In genomic region chr6:148999921-149000589, GRCh38 we compare ENCODE assay signal across 9 cellular contexts.
DNase-seq lines count a peak whose midpoint lies in the region; ATAC-seq and TF ChIP-seq lines count a peak whose summit lies in the region.
"Had no signal": no experiment of that assay in that cellular context is flagged by ENCODE, and none has a peak within 500 bp of the region (broad histone marks: within the 10 kb centered on the region; RNA-seq: fewer than 3 reads in every experiment).

No MANE protein-coding gene starts in this region.

- H4K20me1 ChIP-seq in neural progenitor cell (ENCODE audit: low read depth) = no peaks in the 10 kb centered on the region

- H2AFZ ChIP-seq in neural progenitor cell (replicated peaks) = no peak overlapping the region

- DNase-seq in AG20443 (ENCODE audit: low spot score) (peak; percentile 77), NCI-H226 (peak; percentile 76), cardiac fibroblast (ENCODE audit: low read depth in 2 of 2) (peak; percentile 88 to 89), medulla oblongata (ENCODE audit: extremely low spot score) (peak; percentile 69), nephron progenitor cell (no peak), neural progenitor cell (ENCODE audit: low spot score) (no peak), prostate gland (ENCODE audit: low spot score) (no peak)
- DNase-seq: cortex of kidney had no signal

- no peak overlapping the region for H3K4me2 ChIP-seq in neural progenitor cell

- peaks cover 25% of the 10 kb centered on the region for H3K9me3 Mint-ChIP-seq in nephron progenitor cell
- H3K9me3 Mint-ChIP-seq in neural progenitor cell = peaks cover 20% of the 10 kb centered on the region

- H3K27ac ChIP-seq in neural progenitor cell (no peak overlapping the region), prostate gland (no peak overlapping the region)

- H3K9me3 ChIP-seq in neural progenitor cell (ENCODE audit: low read depth) = no peaks in the 10 kb centered on the region
- H3K9me3 ChIP-seq in prostate gland = no peaks in the 10 kb centered on the region

- H3K4me3 ChIP-seq in cardiac fibroblast (replicated peaks in 1 of 2; ENCODE audit: low read depth in 2 of 2, low read length in 2 of 2) = no peak overlapping the region
- H3K4me3 ChIP-seq in neural progenitor cell = no peak overlapping the region
- H3K4me3 ChIP-seq in prostate gland = no peak overlapping the region

- no peak overlapping the region for H3K9ac ChIP-seq in neural progenitor cell

- peaks cover 65% of the 10 kb centered on the region for H3K36me3 Mint-ChIP-seq in nephron progenitor cell (ENCODE audit: low read depth)
- H3K36me3 Mint-ChIP-seq in neural progenitor cell = peaks cover 15% of the 10 kb centered on the region

- ATAC-seq in HG03439 (IDR thresholded peaks at IDR 0.05; ENCODE audit: unreplicated experiment) = no peak

- peaks cover 6% of the 10 kb centered on the region for H3K36me3 ChIP-seq in neural progenitor cell
- no peaks in the 10 kb centered on the region for H3K36me3 ChIP-seq in prostate gland

- H3K4me1 ChIP-seq in neural progenitor cell = no peaks in the 10 kb centered on the region
- H3K4me1 ChIP-seq in prostate gland (replicated peaks) = no peaks in the 10 kb centered on the region

- no peaks in the 10 kb centered on the region for H3K79me2 ChIP-seq in neural progenitor cell (ENCODE audit: low read depth)

- intact Hi-C loops in prostate gland (cut with DNase I) = no loop called here

- TF ChIP-seq POLR2A in prostate gland (IDR thresholded peaks at IDR 0.05) = no peak

- TF ChIP-seq CTCF in cardiac fibroblast (IDR thresholded peaks at IDR 0.05; ENCODE audit: low read depth, low read length) = no peak
- TF ChIP-seq CTCF in nephron progenitor cell (IDR thresholded peaks at IDR 0.05) = no peak
- TF ChIP-seq CTCF in neural progenitor cell (IDR thresholded peaks at IDR 0.05) = no peak
- no peak for TF ChIP-seq CTCF in prostate gland (IDR thresholded peaks at IDR 0.05)

- WGBS in prostate gland = 74% methylated on average over 4 of the region's 4 CpGs

- H3K27ac Mint-ChIP-seq in nephron progenitor cell = no peak overlapping the region
- no peak overlapping the region for H3K27ac Mint-ChIP-seq in neural progenitor cell

- H3K27me3 ChIP-seq in neural progenitor cell (no peaks in the 10 kb centered on the region), prostate gland (replicated peaks; ENCODE audit: insufficient read depth) (no peaks in the 10 kb centered on the region)

- H3K27me3 Mint-ChIP-seq in nephron progenitor cell (ENCODE audit: low read depth, poor library complexity) (no peaks in the 10 kb centered on the region), neural progenitor cell (ENCODE audit: insufficient read depth, low read depth) (peaks cover 2% of the 10 kb centered on the region)

- H3F3A ChIP-seq in neural progenitor cell (ENCODE audit: low read depth) = no peaks in the 10 kb centered on the region

- H3K4me3 Mint-ChIP-seq in nephron progenitor cell (no peak overlapping the region), neural progenitor cell (no peak overlapping the region)

- H3K4me1 Mint-ChIP-seq in nephron progenitor cell (peaks cover 14% of the 10 kb centered on the region), neural progenitor cell (no peaks in the 10 kb centered on the region)

Comparison
In these comparisons a context has a peak if more than half of its experiments do, and no peak if none do; other contexts are left out.
1. DNase-seq: peak in AG20443 (single experiment), NCI-H226 (single experiment), cardiac fibroblast (2 of 2) and medulla oblongata (single experiment); none in nephron progenitor cell (single experiment), neural progenitor cell (single experiment) and prostate gland (single experiment).